In the genomic region with DNA sequence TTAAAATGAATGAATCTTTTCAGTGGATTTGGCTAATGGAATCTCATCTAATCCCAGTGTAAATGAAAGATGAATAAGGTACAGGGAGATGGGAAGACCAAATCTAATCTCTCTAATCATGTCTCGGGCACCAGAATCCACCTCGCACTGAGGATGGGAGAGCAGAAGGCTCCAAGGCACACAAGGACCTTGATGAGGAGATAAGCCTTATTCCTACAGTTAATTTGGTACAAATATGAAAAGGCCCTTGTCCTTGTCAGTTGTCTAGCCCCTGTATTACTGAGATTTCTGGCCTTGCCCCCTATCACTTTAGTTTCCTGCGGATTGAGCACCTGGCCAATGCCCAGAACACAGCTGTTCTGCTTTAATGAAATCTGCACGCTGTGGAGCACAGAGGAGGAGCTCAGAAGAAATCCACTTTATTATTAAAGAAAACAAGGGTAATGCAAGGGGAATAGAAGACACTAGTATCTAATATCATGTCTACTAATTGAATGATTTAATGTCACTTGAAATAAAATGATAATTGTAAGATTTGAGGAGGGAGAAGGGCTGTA, we compare ENCODE assay signal across 23 cellular contexts.
DNase-seq lines count a peak whose midpoint lies in the region; ATAC-seq and TF ChIP-seq lines count a peak whose summit lies in the region.
"Had no signal": no experiment of that assay in that cellular context is flagged by ENCODE, and none has a peak within 500 bp of the region (broad histone marks: within the 10 kb centered on the region; RNA-seq: fewer than 3 reads in every experiment).

No MANE protein-coding gene starts in this region.

- CTCF ChIA-PET in SK-N-SH (lab: Yijun Ruan, JAX) = interaction anchor here (1.5 to 1.9 kb wide), 2 partner anchors 11 to 54 kb away, joined by 4 to 6 read pairs; no protein-coding TSS in a partner anchor

- H2AFZ ChIP-seq in SK-N-SH (ENCODE audit: low read depth) = no peak overlapping the region

- H3K27me3 ChIP-seq in SK-N-SH (ENCODE audit: insufficient read depth) (no peaks in the 10 kb centered on the region), MG63 (no peaks in the 10 kb centered on the region), dorsolateral prefrontal cortex (no peaks in the 10 kb centered on the region)
- H3K27me3 ChIP-seq: SJSA1 had no signal

- DNase-seq in NCI-H1092 (lab: John Stamatoyannopoulos, UW) (peak; percentile 4), NCI-H1092 treated with DMSO at 0.1 percent for 48 hours (lab: John Stamatoyannopoulos, UW) (no peak), NCI-H524 (lab: John Stamatoyannopoulos, UW) (peak; percentile 97 to 98), SK-N-SH (peak; percentile 15), retina (peak; percentile 52), MG63 (no peak), dorsolateral prefrontal cortex (no peak)
- DNase-seq: C1 segment of cervical spinal cord; Calu3; CD8-positive, alpha-beta T cell; EL; GF-D8; Kasumi-1; NCI-H1436; NCI-H187 treated with DMSO at 0.1 percent for 48 hours; NCI-H446 treated with DMSO at 0.1 percent for 48 hours; NCI-H748 treated with DMSO at 0.1 percent for 48 hours; OCI-M1; SW 1271; T-helper 2 cell had no signal

- POLR2A ChIA-PET in SK-N-SH (lab: Yijun Ruan, JAX) = no interaction called here

- TF ChIP-seq CTCF in SK-N-SH (IDR thresholded peaks at IDR 0.05) (no peak), dorsolateral prefrontal cortex (IDR thresholded peaks at IDR 0.05 in 54 of 56, conservative IDR thresholded peaks at IDR 0.05 in 2 of 56; ENCODE audit: low read depth in 1 of 56, partially characterized antibody in 56 of 56) (no peak)

- TF ChIP-seq RAD21 in SK-N-SH (IDR thresholded peaks at IDR 0.05; ENCODE audit: low read length) = no peak

- no peak overlapping the region for H3K9ac ChIP-seq in SK-N-SH

- H3K4me3 ChIP-seq in SK-N-SH (ENCODE audit: low read depth in 2 of 2, low read length in 1 of 2) (no peak overlapping the region), MG63 (no peak overlapping the region), dorsolateral prefrontal cortex (no peak overlapping the region)
- H3K4me3 ChIP-seq: SJSA1 had no signal

- no peaks in the 10 kb centered on the region; the same call in 1 of the 2 replicates for H3K9me3 ChIP-seq in SK-N-SH
- no peaks in the 10 kb centered on the region for H3K9me3 ChIP-seq in MG63
- H3K9me3 ChIP-seq: SJSA1 had no signal

- H3K9me2 ChIP-seq in SK-N-SH = no peaks in the 10 kb centered on the region

- H3K4me2 ChIP-seq in SK-N-SH = no peak overlapping the region

- no peaks in the 10 kb centered on the region for H3K36me3 ChIP-seq in SK-N-SH (replicated peaks in 1 of 2; ENCODE audit: control insufficient read depth in 1 of 2, insufficient read depth in 2 of 2, low read length in 1 of 2)
- no peaks in the 10 kb centered on the region for H3K36me3 ChIP-seq in MG63
- H3K36me3 ChIP-seq: SJSA1 had no signal

- peaks cover 0 to 10% of the 10 kb centered on the region in 2 experiments; a peak in 3 of 4 replicates for H3K4me1 ChIP-seq in SK-N-SH (ENCODE audit: control insufficient read depth in 1 of 2, insufficient read depth in 2 of 2, low read depth in 1 of 2, low read length in 1 of 2)
- H3K4me1 ChIP-seq: SJSA1 had no signal

- H4K20me1 ChIP-seq in SK-N-SH (ENCODE audit: insufficient read depth) = no peaks in the 10 kb centered on the region

- H3K79me2 ChIP-seq in SK-N-SH (ENCODE audit: insufficient read depth) = no peaks in the 10 kb centered on the region

- no peak for TF ChIP-seq EP300 in SK-N-SH (IDR thresholded peaks at IDR 0.05; ENCODE audit: borderline replicate concordance in 1 of 2, low read depth in 1 of 2, low read length in 1 of 2)

- 81% methylated on average over 4 of the region's 4 CpGs for WGBS in SK-N-SH (ENCODE audit: low lambda C conversion rate)

- no peak for ATAC-seq in GM21447 (IDR thresholded peaks at IDR 0.05; ENCODE audit: unreplicated experiment)
- ATAC-seq: CD8-positive, alpha-beta T cell had no signal

- H3K27ac ChIP-seq in SK-N-SH (ENCODE audit: low read depth in 2 of 2, low read length in 1 of 2) (peak overlapping the region in 1 of 2 experiments; percentile 44; a peak in 2 of 4 replicates), dorsolateral prefrontal cortex (no peak overlapping the region)
- H3K27ac ChIP-seq: 22Rv1, SJSA1 had no signal

- H3F3A ChIP-seq in SK-N-SH (replicated peaks; ENCODE audit: insufficient read depth) = no peaks in the 10 kb centered on the region

- intact Hi-C loops in dorsolateral prefrontal cortex (cut with DNase I) = no loop called here

TF ChIP-seq in SK-N-SH, 30 proteins besides CTCF, POLR2A, EP300 and RAD21:
- TF ChIP-seq FOXM1 (IDR thresholded peaks at IDR 0.05; ENCODE audit: low read depth) (no peak), EZH2phosphoT487 (IDR thresholded peaks at IDR 0.05; ENCODE audit: borderline replicate concordance, low read depth) (no peak), GATA2 (CRISPR knock-in tag; IDR thresholded peaks at IDR 0.05) (peak; percentile 55)
- TF ChIP-seq, protein P1, sequence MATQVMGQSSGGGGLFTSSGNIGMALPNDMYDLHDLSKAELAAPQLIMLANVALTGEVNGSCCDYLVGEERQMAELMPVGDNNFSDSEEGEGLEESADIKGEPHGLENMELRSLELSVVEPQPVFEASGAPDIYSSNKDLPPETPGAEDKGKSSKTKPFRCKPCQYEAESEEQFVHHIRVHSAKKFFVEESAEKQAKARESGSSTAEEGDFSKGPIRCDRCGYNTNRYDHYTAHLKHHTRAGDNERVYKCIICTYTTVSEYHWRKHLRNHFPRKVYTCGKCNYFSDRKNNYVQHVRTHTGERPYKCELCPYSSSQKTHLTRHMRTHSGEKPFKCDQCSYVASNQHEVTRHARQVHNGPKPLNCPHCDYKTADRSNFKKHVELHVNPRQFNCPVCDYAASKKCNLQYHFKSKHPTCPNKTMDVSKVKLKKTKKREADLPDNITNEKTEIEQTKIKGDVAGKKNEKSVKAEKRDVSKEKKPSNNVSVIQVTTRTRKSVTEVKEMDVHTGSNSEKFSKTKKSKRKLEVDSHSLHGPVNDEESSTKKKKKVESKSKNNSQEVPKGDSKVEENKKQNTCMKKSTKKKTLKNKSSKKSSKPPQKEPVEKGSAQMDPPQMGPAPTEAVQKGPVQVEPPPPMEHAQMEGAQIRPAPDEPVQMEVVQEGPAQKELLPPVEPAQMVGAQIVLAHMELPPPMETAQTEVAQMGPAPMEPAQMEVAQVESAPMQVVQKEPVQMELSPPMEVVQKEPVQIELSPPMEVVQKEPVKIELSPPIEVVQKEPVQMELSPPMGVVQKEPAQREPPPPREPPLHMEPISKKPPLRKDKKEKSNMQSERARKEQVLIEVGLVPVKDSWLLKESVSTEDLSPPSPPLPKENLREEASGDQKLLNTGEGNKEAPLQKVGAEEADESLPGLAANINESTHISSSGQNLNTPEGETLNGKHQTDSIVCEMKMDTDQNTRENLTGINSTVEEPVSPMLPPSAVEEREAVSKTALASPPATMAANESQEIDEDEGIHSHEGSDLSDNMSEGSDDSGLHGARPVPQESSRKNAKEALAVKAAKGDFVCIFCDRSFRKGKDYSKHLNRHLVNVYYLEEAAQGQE (IDR thresholded peaks at IDR 0.05; ENCODE audit: low read depth, low read length) = no peak

Comparison
In these comparisons a context has a peak if more than half of its experiments do, and no peak if none do; other contexts are left out.
1. DNase-seq: peak in NCI-H1092 (single experiment), NCI-H524 (2 of 2), SK-N-SH (single experiment) and retina (single experiment); none in NCI-H1092 treated with DMSO at 0.1 percent for 48 hours (single experiment), MG63 (single experiment) and dorsolateral prefrontal cortex (0 of 10).